Comparison of ENCODE assay signal across 17 cellular contexts in the genomic region with DNA sequence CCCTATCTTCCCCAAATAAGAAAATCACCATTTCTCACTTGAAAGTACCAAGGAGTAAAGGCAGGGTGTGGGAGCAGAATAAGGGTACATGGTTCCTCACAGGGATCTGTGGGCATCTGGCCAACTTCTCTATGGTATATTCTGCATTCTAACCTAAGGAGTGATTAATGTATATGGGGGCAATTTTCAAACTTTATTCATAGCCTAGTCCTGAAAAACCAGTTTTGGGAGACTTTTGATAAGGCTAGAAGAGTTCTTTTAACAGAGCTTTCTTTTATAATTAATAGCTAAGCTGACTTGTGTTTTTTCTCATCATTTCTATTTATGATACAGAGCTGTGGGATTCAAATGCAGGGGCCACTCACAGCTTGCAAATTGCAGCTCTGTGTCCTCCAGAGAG. TPM values are rescaled to one million over a fixed set of nuclear protein-coding genes. Genes with fewer than 3 reads are reported as not detected.
A peak's percentile ranks its signal among the peaks of the same experiment; 100 is the strongest.
DNase-seq lines count a peak whose midpoint lies in the region; ATAC-seq, FAIRE-seq and TF ChIP-seq lines count a peak whose summit lies in the region.
"Had no signal": no experiment of that assay in that cellular context is flagged by ENCODE, and none has a peak within 500 bp of the region (broad histone marks: within the 10 kb centered on the region; RNA-seq: fewer than 3 reads in every experiment).

No MANE protein-coding gene starts in this region.

- TF ChIP-seq RAD21 in A549 (conservative IDR thresholded peaks at IDR 0.05 in 1 of 2, IDR thresholded peaks at IDR 0.05 in 1 of 2), result no peak
- no peak for TF ChIP-seq RAD21 in Ishikawa (IDR thresholded peaks at IDR 0.05; ENCODE audit: low read depth)

- H3K4me3 ChIP-seq in A549 (no peak overlapping the region), epithelial cell of proximal tubule (ENCODE audit: low read depth, low read length) (peak overlapping the region; percentile 60), lower lobe of right lung (peak overlapping the region; percentile 14)
- H3K4me3 ChIP-seq: HAP-1 had no signal

- no peaks in the 10 kb centered on the region for H3K27me3 ChIP-seq in lower lobe of right lung (ENCODE audit: low read depth)

- no peaks in the 10 kb centered on the region for H3K36me3 ChIP-seq in lower lobe of right lung
- H3K36me3 ChIP-seq: HAP-1 had no signal

- DNase-seq in A549 (ENCODE audit: low read depth in 1 of 2, low spot score in 1 of 2), result no peak
- no peak for DNase-seq in epithelial cell of proximal tubule (ENCODE audit: low read depth)
- no peak for DNase-seq in lower lobe of right lung
- no peak for DNase-seq in occipital lobe (lab: John Stamatoyannopoulos, UW)
- no peak for DNase-seq in T-helper 2 cell
- DNase-seq in NCI-H82 (lab: John Stamatoyannopoulos, UW), result no peak
- DNase-seq in activated naive CD4-positive, alpha-beta T cell treated with anti-CD3 and anti-CD28 coated beads, Interleukin-2, amount 50 U/mL, for 16 hours, result no peak
- DNase-seq: AML-193; CD4-positive, CD25-positive, alpha-beta regulatory T cell; IMR-90; NCI-H1436 treated with DMSO at 0.1 percent for 48 hours; NCI-H226; NCI-H526 treated with DMSO at 0.1 percent for 48 hours; SIG-M5 had no signal

- no peak for TF ChIP-seq CTCF in A549 (IDR thresholded peaks at IDR 0.05)
- TF ChIP-seq CTCF in epithelial cell of proximal tubule (conservative IDR thresholded peaks at IDR 0.05; ENCODE audit: low read depth, low read length), result no peak
- TF ChIP-seq CTCF in lower lobe of right lung (IDR thresholded peaks at IDR 0.05), result no peak

- intact Hi-C loops in lower lobe of right lung (cut with DNase I), result no loop called here

- H3K27ac ChIP-seq in A549 (peak overlapping the region in 1 of 2 experiments; percentile 49; a peak in 1 of 6 replicates), lower lobe of right lung (peak overlapping the region; percentile 72)

- H3K9me3 ChIP-seq in A549 (no peaks in the 10 kb centered on the region), lower lobe of right lung (no peaks in the 10 kb centered on the region)
- H3K9me3 ChIP-seq: HAP-1 had no signal

- FAIRE-seq in A549 (lab: Jason Lieb, UNC), result no peak
- FAIRE-seq: D721Med had no signal

- POLR2A ChIA-PET in A549 (lab: Yijun Ruan, JAX), result no interaction called here

- H3K4me1 ChIP-seq in A549, result peaks cover 27% of the 10 kb centered on the region; the same call in 2 of the 3 replicates
- no peaks in the 10 kb centered on the region for H3K4me1 ChIP-seq in lower lobe of right lung
- H3K4me1 ChIP-seq: HAP-1 had no signal

- CTCF ChIA-PET in A549 (lab: Yijun Ruan, JAX), result interaction anchor here (0.7 kb wide), 1 partner anchor 43 kb away, joined by 3 read pairs; no protein-coding TSS in a partner anchor

- TF ChIP-seq POLR2A in A549 (IDR thresholded peaks at IDR 0.05; ENCODE audit: low read length), result no peak

- ATAC-seq in A549 (no peak), lower lobe of right lung (no peak)

- H3K4me2 ChIP-seq in A549, result peak overlapping the region; percentile 46

- TF ChIP-seq EP300 in A549 (IDR thresholded peaks at IDR 0.05) (no peak), Ishikawa (IDR thresholded peaks at IDR 0.05; ENCODE audit: borderline replicate concordance) (no peak)

TF ChIP-seq in A549, 52 proteins besides CTCF, POLR2A, EP300 and RAD21:
- TF ChIP-seq MYC (IDR thresholded peaks at IDR 0.05; ENCODE audit: borderline replicate concordance, low read length) (no peak), GATA3 (IDR thresholded peaks at IDR 0.05; ENCODE audit: borderline replicate concordance) (no peak), ZNF302 (CRISPR knock-in tag; IDR thresholded peaks at IDR 0.05) (no peak), FOSL2 (IDR thresholded peaks at IDR 0.05) (no peak), FOSL2 (CRISPR knock-in tag; IDR thresholded peaks at IDR 0.05) (no peak), RCOR1 (IDR thresholded peaks at IDR 0.05; ENCODE audit: low read depth, low read length) (no peak), HDAC2 (IDR thresholded peaks at IDR 0.05) (no peak), USF2 (IDR thresholded peaks at IDR 0.05) (no peak), TP53 (CRISPR knock-in tag; IDR thresholded peaks at IDR 0.05) (no peak), KDM1A (IDR thresholded peaks at IDR 0.05; ENCODE audit: low read depth) (no peak), ZFP36 (IDR thresholded peaks at IDR 0.05; ENCODE audit: borderline replicate concordance, partially characterized antibody) (no peak), CBX8 (IDR thresholded peaks at IDR 0.05) (no peak), CBX2 (IDR thresholded peaks at IDR 0.05; ENCODE audit: borderline replicate concordance, low read depth) (no peak), MAZ (IDR thresholded peaks at IDR 0.05; ENCODE audit: borderline replicate concordance, low read depth, low read length) (no peak), HES2 (IDR thresholded peaks at IDR 0.05) (no peak)
- TF ChIP-seq, protein P1, sequence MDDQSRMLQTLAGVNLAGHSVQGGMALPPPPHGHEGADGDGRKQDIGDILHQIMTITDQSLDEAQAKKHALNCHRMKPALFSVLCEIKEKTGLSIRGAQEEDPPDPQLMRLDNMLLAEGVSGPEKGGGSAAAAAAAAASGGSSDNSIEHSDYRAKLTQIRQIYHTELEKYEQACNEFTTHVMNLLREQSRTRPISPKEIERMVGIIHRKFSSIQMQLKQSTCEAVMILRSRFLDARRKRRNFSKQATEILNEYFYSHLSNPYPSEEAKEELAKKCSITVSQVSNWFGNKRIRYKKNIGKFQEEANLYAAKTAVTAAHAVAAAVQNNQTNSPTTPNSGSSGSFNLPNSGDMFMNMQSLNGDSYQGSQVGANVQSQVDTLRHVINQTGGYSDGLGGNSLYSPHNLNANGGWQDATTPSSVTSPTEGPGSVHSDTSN (IDR thresholded peaks at IDR 0.05), result no peak

TF ChIP-seq in Ishikawa, 13 proteins besides CTCF, POLR2A, EP300 and RAD21:
- TF ChIP-seq NFIC (IDR thresholded peaks at IDR 0.05), result peak; percentile 56
- no peak for TF ChIP-seq CREB1 (IDR thresholded peaks at IDR 0.05; ENCODE audit: low read depth)

RNA-seq across cellular contexts. Expression of gene SCEL, which starts 0.9 kb away (rescaled TPM):
- polyA plus RNA-seq in A549 (2011; rRNA removed) (1.0 and 1.4 TPM in 2 replicates), A549 (2017; fragmentation: RNase III; extraction: RNeasy Plus Mini Kit Qiagen cat#74134 plus additional on column Dnase treatment) (0.06 to 0.17 TPM (median 0.17 TPM) in 3 replicates)
- polyA plus RNA-seq in A549 (2012; cell fraction: cytosol; rRNA removed), result 0.06 and 0.13 TPM in 2 replicates
- polyA plus RNA-seq in A549 (2012; cell fraction: nucleus; rRNA removed), result 0.07 and 0.11 TPM in 2 replicates
- 0.24 and 0.58 TPM in 2 replicates for polyA minus RNA-seq in A549 (2011; rRNA and poly(A)+ RNA removed)
- total RNA-seq in epithelial cell of proximal tubule (4.8 and 8.5 TPM in 2 replicates), lower lobe of right lung (54.8 TPM), occipital lobe (0.31 TPM)
- total RNA-seq: CD4-positive, CD25-positive, alpha-beta regulatory T cell; IMR-90 had no signal
- polyA plus RNA-seq: CD4-positive, CD25-positive, alpha-beta regulatory T cell; IMR-90 had no signal
